8 cellular contexts compared by ENCODE assay signal in the genomic region with DNA sequence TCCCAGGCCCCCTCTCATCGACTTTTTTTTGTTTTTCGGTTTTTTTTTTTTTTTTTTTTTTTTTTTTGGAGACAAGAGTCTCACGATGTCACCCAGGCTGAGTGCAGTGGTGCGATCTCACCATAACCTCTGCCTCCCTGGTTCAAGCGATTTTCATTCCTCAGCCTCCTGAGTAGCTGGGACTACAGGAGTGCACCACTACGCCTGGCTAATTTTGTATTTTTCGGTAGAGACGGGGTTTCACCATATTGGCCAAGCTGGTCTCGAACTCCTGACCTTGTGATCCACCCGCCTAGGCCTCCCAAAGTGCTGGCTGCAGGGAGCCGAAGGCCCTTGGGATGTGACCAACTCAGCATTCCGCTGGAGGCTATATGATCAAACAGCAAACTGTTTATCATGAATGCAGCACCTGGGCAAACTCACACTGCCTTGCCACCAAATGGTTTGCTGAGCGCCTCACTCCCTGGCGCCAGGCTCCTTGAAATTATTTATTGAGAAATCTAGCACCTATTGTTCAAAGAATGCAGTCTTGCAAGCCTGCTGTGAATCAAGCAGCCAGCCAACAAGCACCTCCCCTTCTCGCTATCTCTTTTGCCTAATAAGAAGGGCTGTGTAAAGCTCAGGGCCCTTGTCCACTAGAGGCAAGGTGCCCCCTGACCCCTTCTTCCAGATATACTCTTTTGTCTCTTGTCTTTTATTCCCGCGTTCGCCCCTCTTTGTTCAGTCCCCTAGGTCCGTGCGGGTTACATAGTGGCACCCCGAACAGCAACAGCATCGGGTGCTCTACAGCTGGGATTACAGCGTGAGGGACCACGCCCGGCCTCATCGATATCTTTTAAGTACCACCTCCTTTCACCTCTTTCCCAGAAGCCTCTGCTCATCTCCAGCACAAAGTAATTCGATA. TPM values are rescaled to one million over a fixed set of nuclear protein-coding genes. Genes with fewer than 3 reads are reported as not detected.
DNase-seq lines count a peak whose midpoint lies in the region; TF ChIP-seq lines count a peak whose summit lies in the region.

No MANE protein-coding gene starts in this region.

- H3K27ac ChIP-seq in HEK293 (ENCODE audit: extremely low read depth, low read depth, low read length) (no peak overlapping the region), OCI-LY3 (ENCODE audit: low read length) (no peak overlapping the region), muscle layer of duodenum (ENCODE audit: low read length) (peak overlapping the region; percentile 92)

- H3K79me2 ChIP-seq in OCI-LY3 (ENCODE audit: low read length) = no peaks in the 10 kb centered on the region

- peak overlapping the region; percentile 93 for H2AFZ ChIP-seq in OCI-LY3 (ENCODE audit: low read depth, low read length)

- TF ChIP-seq CTCF in HEK293 (tag by site-specific recombination; IDR thresholded peaks at IDR 0.05) = no peak
- TF ChIP-seq CTCF in OCI-LY3 (IDR thresholded peaks at IDR 0.05; ENCODE audit: low read depth, low read length) = no peak
- TF ChIP-seq CTCF in BE2C (IDR thresholded peaks at IDR 0.05; ENCODE audit: low read depth, low read length) = no peak

- H3K36me3 ChIP-seq in HEK293 (ENCODE audit: control insufficient read depth in 2 of 2, insufficient read depth in 1 of 2, low read length in 2 of 2) (no peaks in the 10 kb centered on the region; a peak in 1 of 3 replicates), OCI-LY3 (replicated peaks; ENCODE audit: low read depth, low read length) (no peaks in the 10 kb centered on the region), muscle layer of duodenum (ENCODE audit: control insufficient read depth in 1 of 2, insufficient read depth in 2 of 2, low read length in 2 of 2) (no peaks in the 10 kb centered on the region), BE2C (no peaks in the 10 kb centered on the region)

- no peaks in the 10 kb centered on the region for H4K20me1 ChIP-seq in OCI-LY3 (ENCODE audit: insufficient read depth, low read length)

- POLR2A ChIA-PET in HEK293 (lab: Yijun Ruan, JAX) = interaction anchor here (0.6 to 2.8 kb wide), 10 partner anchors 14 to 500 kb away, joined by 3 to 36 read pairs (median 6); a partner anchor contains a TSS

- peaks cover 4% of the 10 kb centered on the region; the same call in 1 of the 2 replicates for H3K4me1 ChIP-seq in HEK293 (ENCODE audit: control insufficient read depth, insufficient read depth, low read length)
- peaks cover 9% of the 10 kb centered on the region for H3K4me1 ChIP-seq in OCI-LY3 (ENCODE audit: low read length)
- H3K4me1 ChIP-seq in muscle layer of duodenum (ENCODE audit: control insufficient read depth in 1 of 2, insufficient read depth in 2 of 2, low read length in 2 of 2) = peaks cover 0 to 8% of the 10 kb centered on the region in 2 donors
- no peaks in the 10 kb centered on the region for H3K4me1 ChIP-seq in BE2C

- H3K27me3 ChIP-seq in OCI-LY3 (ENCODE audit: low read depth, low read length) = no peaks in the 10 kb centered on the region
- no peaks in the 10 kb centered on the region for H3K27me3 ChIP-seq in muscle layer of duodenum (ENCODE audit: low read depth, low read length)
- H3K27me3 ChIP-seq in BE2C = no peaks in the 10 kb centered on the region; the same call in 1 of the 2 replicates

- CTCF ChIA-PET in HEK293 (lab: Yijun Ruan, JAX) = interaction anchor here (0.5 to 9.6 kb wide), 16 partner anchors 8 to 948 kb away, joined by 3 to 130 read pairs (median 6); a partner anchor contains a TSS

- DNase-seq in COLO668 (lab: John Stamatoyannopoulos, UW; ENCODE audit: unreplicated experiment) (peak; percentile 36), dermis blood vessel endothelial cell (peak; percentile 41), SIG-M5 (lab: John Stamatoyannopoulos, UW) (no peak), BE2C (no peak)
- no peak for DNase-seq in effector CD8-positive, alpha-beta T cell (lab: John Stamatoyannopoulos, UW)

- H3K9me3 ChIP-seq in HEK293 (ENCODE audit: control insufficient read depth, insufficient read depth, low read depth, low read length) = no peaks in the 10 kb centered on the region
- H3K9me3 ChIP-seq in OCI-LY3 (ENCODE audit: insufficient read depth, low read length) = no peaks in the 10 kb centered on the region
- no peaks in the 10 kb centered on the region for H3K9me3 ChIP-seq in muscle layer of duodenum (ENCODE audit: control insufficient read depth in 1 of 2, low read length in 2 of 2)
- no peaks in the 10 kb centered on the region for H3K9me3 ChIP-seq in BE2C

- H3K9ac ChIP-seq in OCI-LY3 (ENCODE audit: low read length) = no peak overlapping the region

- peak overlapping the region; percentile 93 for H3K4me2 ChIP-seq in OCI-LY3 (ENCODE audit: low read length)

- H3K4me3 ChIP-seq in HEK293 (ENCODE audit: low read depth, low read length) (peak overlapping the region; percentile 53), OCI-LY3 (ENCODE audit: low read length) (peak overlapping the region; percentile 88), muscle layer of duodenum (ENCODE audit: low read depth in 1 of 2, low read length in 2 of 2) (peak overlapping the region; percentile 73 to 95), BE2C (ENCODE audit: low read depth, low read length) (no peak overlapping the region)

TF ChIP-seq in HEK293, 187 proteins besides CTCF, POLR2A, EP300 and RAD21:
- TF ChIP-seq ZNF404 (tag by site-specific recombination; IDR thresholded peaks at IDR 0.05) (no peak), ZNF571 (tag by site-specific recombination; IDR thresholded peaks at IDR 0.05) (no peak), SCRT1 (tag by site-specific recombination; IDR thresholded peaks at IDR 0.05; ENCODE audit: borderline replicate concordance) (no peak), ZBTB48 (tag by site-specific recombination; IDR thresholded peaks at IDR 0.05) (no peak), ZNF629 (tag by site-specific recombination; IDR thresholded peaks at IDR 0.05) (no peak), ZNF391 (tag by site-specific recombination; IDR thresholded peaks at IDR 0.05; ENCODE audit: borderline replicate concordance, low read depth) (no peak), ZNF548 (tag by site-specific recombination; IDR thresholded peaks at IDR 0.05) (no peak), ZXDB (tag by site-specific recombination; IDR thresholded peaks at IDR 0.05) (no peak), ZNF664 (tag by site-specific recombination; IDR thresholded peaks at IDR 0.05) (no peak)

RNA-seq across cellular contexts. Expression of a gene that starts 1.2 kb away (rescaled TPM):
- total RNA-seq in dermis blood vessel endothelial cell = 30.3 TPM in 2 replicates
- polyA plus RNA-seq in BE2C (2012; ENCODE audit: insufficient read depth, insufficient read length, low read depth) = 0.74 TPM

RNA-seq across cellular contexts. Expression of a gene that starts 27.3 kb away (rescaled TPM):
- total RNA-seq in dermis blood vessel endothelial cell = 1.3 and 2.6 TPM in 2 replicates
- polyA plus RNA-seq in BE2C (2012; ENCODE audit: insufficient read depth, insufficient read length, low read depth) = 7.8 TPM

RNA-seq across cellular contexts. Expression of a gene that starts 27.6 kb away (rescaled TPM):
- 39.6 and 53.3 TPM in 2 replicates for total RNA-seq in dermis blood vessel endothelial cell
- polyA plus RNA-seq in BE2C (2012; ENCODE audit: insufficient read depth, insufficient read length, low read depth) = 5.2 TPM

RNA-seq across cellular contexts. Expression of a gene that starts 48.1 kb away (rescaled TPM):
- total RNA-seq in dermis blood vessel endothelial cell = 33.5 and 49.0 TPM in 2 replicates
- 72.5 TPM for polyA plus RNA-seq in BE2C (2012; ENCODE audit: insufficient read depth, insufficient read length, low read depth)

Comparison
In these comparisons a context has a peak if more than half of its experiments do, and no peak if none do; other contexts are left out.
1. DNase-seq: peak in COLO668 (single experiment) and dermis blood vessel endothelial cell (single experiment); none in SIG-M5 (single experiment), BE2C (single experiment) and effector CD8-positive, alpha-beta T cell (single experiment).